In genomic region chr4:168585168-168586091, GRCh38 we compare ENCODE assay signal across 9 cellular contexts.
DNase-seq lines count a peak whose midpoint lies in the region; ATAC-seq and TF ChIP-seq lines count a peak whose summit lies in the region.
"Had no signal": no experiment of that assay in that cellular context is flagged by ENCODE, and none has a peak within 500 bp of the region (broad histone marks: within the 10 kb centered on the region; RNA-seq: fewer than 3 reads in every experiment).

No MANE protein-coding gene starts in this region.

- H3K4me1 ChIP-seq in SJCRH30: peaks cover 52% of the 10 kb centered on the region
- H3K4me1 ChIP-seq: BLaER1 treated with 17β-estradiol and CSF1 and Interleukin-3, amounts not matched to agents 10 nM and 100 nM had no signal

- no peak overlapping the region; the same call in 1 of the 2 replicates for H3K27ac ChIP-seq in SJCRH30
- H3K27ac ChIP-seq: BLaER1 treated with 17β-estradiol and CSF1 and Interleukin-3, amounts not matched to agents 10 nM and 100 nM had no signal

- H3K4me3 ChIP-seq in SJCRH30 (no peak overlapping the region), lower leg skin (ENCODE audit: low read depth, poor library complexity, severe bottlenecking) (no peak overlapping the region)
- H3K4me3 ChIP-seq: BLaER1 treated with 17β-estradiol and CSF1 and Interleukin-3, amounts not matched to agents 10 nM and 100 nM had no signal

- peak in 1 of 3 donors; percentile 69 for TF ChIP-seq CTCF in lower leg skin (IDR thresholded peaks at IDR 0.05)

- 20 to 21% methylated on average over 9 of the region's 9 CpGs for WGBS in lower leg skin, 2 donors

- peak; percentile 82 for ATAC-seq in GM21576 (IDR thresholded peaks at IDR 0.05; ENCODE audit: unreplicated experiment)

- no peak for TF ChIP-seq POLR2A in lower leg skin (IDR thresholded peaks at IDR 0.05)

- H3K9me3 ChIP-seq in SJCRH30 (replicated peaks): peaks cover 13% of the 10 kb centered on the region

- H3K27me3 ChIP-seq in SJCRH30: no peaks in the 10 kb centered on the region
- H3K27me3 ChIP-seq: BLaER1 treated with 17β-estradiol and CSF1 and Interleukin-3, amounts not matched to agents 10 nM and 100 nM had no signal

- intact Hi-C loops in lower leg skin (cut with DNase I; ENCODE audit: low total_unique reads): no loop called here

- peak; percentile 14 to 66 (median 36) for DNase-seq in NCI-H1417 (lab: John Stamatoyannopoulos, UW)
- DNase-seq in NCI-H1417 treated with DMSO at 0.1 percent for 48 hours (lab: John Stamatoyannopoulos, UW): no peak
- peak in 46 of 76 experiments; percentile 1 to 67 (median 20) for DNase-seq in HUDEP-2 (lab: John Stamatoyannopoulos, UW; ENCODE audit: unreplicated experiment in 76 of 76)
- DNase-seq in SJCRH30: peak; percentile 62 to 73
- peak; percentile 55 to 82 for DNase-seq in dermis microvascular lymphatic vessel endothelial cell (ENCODE audit: low read depth in 2 of 2)
- DNase-seq in lower leg skin (ENCODE audit: low spot score in 2 of 2): peak; percentile 86 to 94
- peak; percentile 66 for DNase-seq in superior temporal gyrus (ENCODE audit: extremely low spot score)

- peaks cover 5% of the 10 kb centered on the region; the same call in 1 of the 2 replicates for H3K36me3 ChIP-seq in SJCRH30
- H3K36me3 ChIP-seq: BLaER1 treated with 17β-estradiol and CSF1 and Interleukin-3, amounts not matched to agents 10 nM and 100 nM had no signal
